ENCODE assay signal across 8 cellular contexts in the genomic region with DNA sequence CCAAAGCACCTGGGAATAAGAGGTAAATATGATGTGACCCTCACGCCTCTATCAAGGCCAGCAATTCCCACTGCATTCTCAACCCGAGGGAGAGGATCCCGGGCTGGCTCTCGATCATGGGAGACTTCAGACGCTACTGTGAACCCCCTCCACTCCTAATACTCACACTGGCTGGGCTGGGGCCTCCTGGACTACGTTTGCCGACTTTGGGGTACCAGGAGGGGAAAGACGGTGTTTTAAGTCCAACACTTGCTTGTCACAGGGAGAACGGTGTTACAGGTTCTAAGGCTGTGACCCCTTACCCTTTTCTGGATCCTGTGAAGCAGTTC. TPM values are rescaled to one million over a fixed set of nuclear protein-coding genes. Genes with fewer than 3 reads are reported as not detected.
DNase-seq lines count a peak whose midpoint lies in the region; ATAC-seq lines count a peak whose summit lies in the region.

No MANE protein-coding gene starts in this region.

- no peak for ATAC-seq in activated T-cell treated with anti-CD3 and anti-CD28 coated beads, Interleukin-2, amount 50 U/mL, for 72 hours (replicated peaks in 1 of 2)
- peak in 1 of 2 donors; percentile 5 for ATAC-seq in stimulated activated naive B cell treated with anti-CD40 and anti-IgM and Interleukin-4, amounts not matched to agents 10 μg/mL and 1 μg/mL and 100 μg/mL, for 72 hours (replicated peaks)
- no peak for ATAC-seq in GM18861 (IDR thresholded peaks at IDR 0.05; ENCODE audit: unreplicated experiment)
- no peak for ATAC-seq in GM18870 (IDR thresholded peaks at IDR 0.05; ENCODE audit: unreplicated experiment)

- H3K27ac Mint-ChIP-seq in activated T-cell treated with anti-CD3 and anti-CD28 coated beads, Interleukin-2, amount 50 U/mL, for 72 hours = peak overlapping the region; percentile 96
- H3K27ac Mint-ChIP-seq in stimulated activated naive B cell treated with anti-CD40 and anti-IgM and Interleukin-4, amounts not matched to agents 10 μg/mL and 1 μg/mL and 100 μg/mL, for 72 hours = peak overlapping the region; percentile 99

- H3K9ac ChIP-seq in adipocyte (ENCODE audit: low read length) = peak overlapping the region; percentile 100

- peaks cover 30% of the 10 kb centered on the region for H3K36me3 ChIP-seq in adipocyte (ENCODE audit: control insufficient read depth, insufficient read depth, low read length, severe bottlenecking)

- peaks cover 63% of the 10 kb centered on the region for H3K4me1 Mint-ChIP-seq in activated T-cell treated with anti-CD3 and anti-CD28 coated beads, Interleukin-2, amount 50 U/mL, for 72 hours (ENCODE audit: low read depth)
- peaks cover 28 to 53% of the 10 kb centered on the region in 2 donors for H3K4me1 Mint-ChIP-seq in stimulated activated naive B cell treated with anti-CD40 and anti-IgM and Interleukin-4, amounts not matched to agents 10 μg/mL and 1 μg/mL and 100 μg/mL, for 72 hours

- peaks cover 30 to 58% of the 10 kb centered on the region in 2 donors for H3K36me3 Mint-ChIP-seq in activated T-cell treated with anti-CD3 and anti-CD28 coated beads, Interleukin-2, amount 50 U/mL, for 72 hours (ENCODE audit: insufficient read depth in 2 of 2)
- H3K36me3 Mint-ChIP-seq in stimulated activated naive B cell treated with anti-CD40 and anti-IgM and Interleukin-4, amounts not matched to agents 10 μg/mL and 1 μg/mL and 100 μg/mL, for 72 hours = peaks cover 44 to 59% of the 10 kb centered on the region in 2 donors

- no peaks in the 10 kb centered on the region for H3K27me3 Mint-ChIP-seq in activated T-cell treated with anti-CD3 and anti-CD28 coated beads, Interleukin-2, amount 50 U/mL, for 72 hours (ENCODE audit: low read depth)
- H3K27me3 Mint-ChIP-seq in stimulated activated naive B cell treated with anti-CD40 and anti-IgM and Interleukin-4, amounts not matched to agents 10 μg/mL and 1 μg/mL and 100 μg/mL, for 72 hours = no peaks in the 10 kb centered on the region

- H3K27me3 ChIP-seq in adipocyte (replicated peaks; ENCODE audit: control insufficient read depth, insufficient read depth, low read length) = no peaks in the 10 kb centered on the region

- peaks cover 48% of the 10 kb centered on the region for H3K4me1 ChIP-seq in adipocyte (ENCODE audit: control insufficient read depth, insufficient read depth, low read length)

- H3K9me3 Mint-ChIP-seq in activated T-cell treated with anti-CD3 and anti-CD28 coated beads, Interleukin-2, amount 50 U/mL, for 72 hours = no peaks in the 10 kb centered on the region
- H3K9me3 Mint-ChIP-seq in stimulated activated naive B cell treated with anti-CD40 and anti-IgM and Interleukin-4, amounts not matched to agents 10 μg/mL and 1 μg/mL and 100 μg/mL, for 72 hours = no peaks in the 10 kb centered on the region

- H3K9me3 ChIP-seq in adipocyte (ENCODE audit: control insufficient read depth, low read length) (no peaks in the 10 kb centered on the region), iPS-18c (ENCODE audit: control insufficient read depth, insufficient read depth, low read length) (no peaks in the 10 kb centered on the region)

- no peak for DNase-seq in activated T-cell treated with anti-CD3 and anti-CD28 coated beads, Interleukin-2, amount 50 U/mL, for 72 hours
- no peak for DNase-seq in activated T-cell treated with anti-CD3 and anti-CD28 coated beads, Interleukin-2, amount 50 U/mL, for 48 hours
- DNase-seq in adipocyte (ENCODE audit: low read depth) = peak; percentile 39
- no peak for DNase-seq in stimulated activated naive B cell treated with anti-CD40 and anti-IgM and Interleukin-4, amounts not matched to agents 10 μg/mL and 1 μg/mL and 100 μg/mL, for 72 hours
- no peak for DNase-seq in CD1c-positive myeloid dendritic cell (ENCODE audit: extremely low spot score)

- peak overlapping the region; percentile 96 to 98 for H3K4me3 Mint-ChIP-seq in activated T-cell treated with anti-CD3 and anti-CD28 coated beads, Interleukin-2, amount 50 U/mL, for 72 hours
- H3K4me3 Mint-ChIP-seq in stimulated activated naive B cell treated with anti-CD40 and anti-IgM and Interleukin-4, amounts not matched to agents 10 μg/mL and 1 μg/mL and 100 μg/mL, for 72 hours = peak overlapping the region; percentile 96

- peak overlapping the region; percentile 98 for H3K4me3 ChIP-seq in adipocyte (ENCODE audit: low read length)
- peak overlapping the region; percentile 97 for H3K4me3 ChIP-seq in iPS-18c (ENCODE audit: insufficient read depth, low read depth, low read length)

RNA-seq across cellular contexts. Expression of a gene that starts 0.5 kb away (rescaled TPM):
- total RNA-seq in activated T-cell treated with anti-CD3 and anti-CD28 coated beads, Interleukin-2, amount 50 U/mL, for 72 hours = 100 to 1,000 TPM; 903 to 922 TPM

RNA-seq across cellular contexts. Expression of a gene that starts 27.5 kb away (rescaled TPM):
- 10 to 100 TPM; 84.5 to 96.4 TPM for total RNA-seq in activated T-cell treated with anti-CD3 and anti-CD28 coated beads, Interleukin-2, amount 50 U/mL, for 72 hours

RNA-seq across cellular contexts. Expression of a gene that starts 36.5 kb away (rescaled TPM):
- total RNA-seq in activated T-cell treated with anti-CD3 and anti-CD28 coated beads, Interleukin-2, amount 50 U/mL, for 72 hours = 100 to 1,000 TPM; 166 to 192 TPM

RNA-seq across cellular contexts. Expression of a gene that starts 38.5 kb away (rescaled TPM):
- 1 to 10 TPM; 6.6 to 7.3 TPM for total RNA-seq in activated T-cell treated with anti-CD3 and anti-CD28 coated beads, Interleukin-2, amount 50 U/mL, for 72 hours
